In the genomic region with DNA sequence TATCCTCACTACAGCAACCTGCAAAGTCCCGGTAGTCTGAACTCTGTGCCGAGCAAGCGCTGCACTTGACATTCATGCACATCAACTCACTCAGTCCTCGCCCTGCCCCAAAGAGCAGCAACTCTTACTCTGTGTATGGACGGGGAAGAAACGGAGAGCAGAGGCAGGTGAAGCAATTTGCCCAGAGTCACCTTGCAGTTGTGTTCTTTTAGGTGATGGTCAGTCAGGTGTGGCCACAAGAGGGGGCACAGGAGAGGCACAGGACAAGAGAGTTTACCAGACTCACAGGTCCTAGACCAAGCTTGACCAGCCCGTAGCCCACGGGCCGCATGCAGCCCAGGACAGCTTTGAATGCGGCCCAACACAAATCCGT, we compare ENCODE assay signal across 16 cellular contexts. TPM values are rescaled to one million over a fixed set of nuclear protein-coding genes. Genes with fewer than 3 reads are reported as not detected.
A peak's percentile ranks its signal among the peaks of the same experiment; 100 is the strongest.
DNase-seq lines count a peak whose midpoint lies in the region; ATAC-seq, FAIRE-seq and TF ChIP-seq lines count a peak whose summit lies in the region.
"Had no signal": no experiment of that assay in that cellular context is flagged by ENCODE, and none has a peak within 500 bp of the region (broad histone marks: within the 10 kb centered on the region; RNA-seq: fewer than 3 reads in every experiment).

No MANE protein-coding gene starts in this region.

- in situ Hi-C loops in KBM-7 (cut with MboI; ENCODE audit: low pct_unique_long_range_greater_than_20kb, low sequenced_read_pairs), result no loop called here

- H3K4me3 Mint-ChIP-seq in CD8-positive, alpha-beta memory T cell, result no peak overlapping the region
- H3K4me3 Mint-ChIP-seq: T-helper 17 cell had no signal

- CTCF ChIA-PET in CD8-positive, alpha-beta memory T cell (lab: Charles Lee), result no interaction called here

- H3K27ac Mint-ChIP-seq in CD8-positive, alpha-beta memory T cell, result no peak overlapping the region
- H3K27ac Mint-ChIP-seq: T-helper 17 cell had no signal

- H3K9me3 ChIP-seq in liver (ENCODE audit: control insufficient read depth in 4 of 4, low read length in 3 of 4), result no peaks in the 10 kb centered on the region
- no peaks in the 10 kb centered on the region for H3K9me3 ChIP-seq in CD8-positive, alpha-beta memory T cell (ENCODE audit: low read length)

- H3K36me3 ChIP-seq in bronchial epithelial cell (ENCODE audit: control insufficient read depth, insufficient read depth, low read length), result no peaks in the 10 kb centered on the region
- no peaks in the 10 kb centered on the region for H3K36me3 ChIP-seq in liver (ENCODE audit: control insufficient read depth in 4 of 4, insufficient read depth in 3 of 4, low read depth in 1 of 4, low read length in 3 of 4)
- no peaks in the 10 kb centered on the region for H3K36me3 ChIP-seq in CD8-positive, alpha-beta memory T cell (ENCODE audit: insufficient read depth, low read length)

- peak; percentile 53 for TF ChIP-seq CTCF in LNCAP (IDR thresholded peaks at IDR 0.05)
- TF ChIP-seq CTCF in bronchial epithelial cell (IDR thresholded peaks at IDR 0.05; ENCODE audit: insufficient read depth, low read length, severe bottlenecking), result peak; percentile 26
- peak; percentile 16 for TF ChIP-seq CTCF in liver (IDR thresholded peaks at IDR 0.05; ENCODE audit: low read depth, low read length, missing input control)

- DNase-seq in COLO668 (lab: John Stamatoyannopoulos, UW; ENCODE audit: unreplicated experiment) (peak; percentile 3), bronchial epithelial cell (ENCODE audit: low read depth) (no peak), RKO (ENCODE audit: low spot score) (no peak), KBM-7 (no peak)
- no peak for DNase-seq in CD8-positive, alpha-beta memory T cell
- DNase-seq: activated CD8-positive, alpha-beta memory T cell treated with anti-CD3 and anti-CD28 coated beads for 24 hours; effector memory CD4-positive, alpha-beta T cell; NCI-H1092 treated with DMSO at 0.1 percent for 48 hours; NK-92 treated with Interleukin-12 subunit alpha and Interleukin-12 subunit beta, amount 100 ng/mL, for 24 hours; small intestine; T-helper 17 cell had no signal

- H3K36me3 Mint-ChIP-seq in CD8-positive, alpha-beta memory T cell, result no peaks in the 10 kb centered on the region

- no peak overlapping the region for H3K27ac ChIP-seq in liver (ENCODE audit: low read depth in 1 of 2, low read length in 2 of 2)
- H3K27ac ChIP-seq in CD8-positive, alpha-beta memory T cell (ENCODE audit: low read depth, low read length), result no peak overlapping the region

- 60% methylated on average over 11 of the region's 11 CpGs for WGBS in liver

- H3K27me3 Mint-ChIP-seq in CD8-positive, alpha-beta memory T cell, result peaks cover 9 to 11% of the 10 kb centered on the region in 2 donors

- POLR2A ChIA-PET in CD8-positive, alpha-beta memory T cell (lab: Charles Lee), result no interaction called here

- no peak overlapping the region for H3K9ac ChIP-seq in liver (ENCODE audit: low read depth in 1 of 2, low read length in 2 of 2)

- H3K4me1 Mint-ChIP-seq in CD8-positive, alpha-beta memory T cell, result no peaks in the 10 kb centered on the region

- H3K4me3 ChIP-seq in bronchial epithelial cell (ENCODE audit: low read depth, low read length), result no peak overlapping the region
- no peak overlapping the region for H3K4me3 ChIP-seq in liver (ENCODE audit: low read depth in 1 of 3, low read length in 3 of 3)
- no peak overlapping the region for H3K4me3 ChIP-seq in CD8-positive, alpha-beta memory T cell (ENCODE audit: low read length)

- H3K4me1 ChIP-seq in liver (ENCODE audit: control insufficient read depth in 4 of 4, insufficient read depth in 4 of 4, low read length in 3 of 4), result no peaks in the 10 kb centered on the region
- H3K4me1 ChIP-seq in CD8-positive, alpha-beta memory T cell (ENCODE audit: insufficient read depth, low read length), result no peaks in the 10 kb centered on the region

- no peaks in the 10 kb centered on the region for H3K9me3 Mint-ChIP-seq in CD8-positive, alpha-beta memory T cell

- FAIRE-seq in bronchial epithelial cell (lab: Jason Lieb, UNC), result no peak
- FAIRE-seq: GM12891, small intestine, urothelium cell line had no signal

- ATAC-seq in HG03520 (IDR thresholded peaks at IDR 0.05; ENCODE audit: unreplicated experiment), result no peak
- ATAC-seq: T-helper 17 cell had no signal

- TF ChIP-seq RAD21 in liver (IDR thresholded peaks at IDR 0.05), result peak; percentile 12 to 62

- H3K27me3 ChIP-seq in bronchial epithelial cell (ENCODE audit: control insufficient read depth, insufficient read depth, low read length) (peaks cover 9% of the 10 kb centered on the region), liver (ENCODE audit: control insufficient read depth in 4 of 4, insufficient read depth in 4 of 4, low read length in 3 of 4) (peaks cover 0 to 4% (median 0%) of the 10 kb centered on the region in 4 donors)
- no peaks in the 10 kb centered on the region for H3K27me3 ChIP-seq in CD8-positive, alpha-beta memory T cell (ENCODE audit: insufficient read depth, low read length, poor library complexity, severe bottlenecking)

TF ChIP-seq in liver, 16 proteins besides CTCF, POLR2A, EP300 and RAD21:
- TF ChIP-seq HNF4G (IDR thresholded peaks at IDR 0.05), result no peak
- TF ChIP-seq RXRA (IDR thresholded peaks at IDR 0.05), result no peak
- TF ChIP-seq, protein P1, sequence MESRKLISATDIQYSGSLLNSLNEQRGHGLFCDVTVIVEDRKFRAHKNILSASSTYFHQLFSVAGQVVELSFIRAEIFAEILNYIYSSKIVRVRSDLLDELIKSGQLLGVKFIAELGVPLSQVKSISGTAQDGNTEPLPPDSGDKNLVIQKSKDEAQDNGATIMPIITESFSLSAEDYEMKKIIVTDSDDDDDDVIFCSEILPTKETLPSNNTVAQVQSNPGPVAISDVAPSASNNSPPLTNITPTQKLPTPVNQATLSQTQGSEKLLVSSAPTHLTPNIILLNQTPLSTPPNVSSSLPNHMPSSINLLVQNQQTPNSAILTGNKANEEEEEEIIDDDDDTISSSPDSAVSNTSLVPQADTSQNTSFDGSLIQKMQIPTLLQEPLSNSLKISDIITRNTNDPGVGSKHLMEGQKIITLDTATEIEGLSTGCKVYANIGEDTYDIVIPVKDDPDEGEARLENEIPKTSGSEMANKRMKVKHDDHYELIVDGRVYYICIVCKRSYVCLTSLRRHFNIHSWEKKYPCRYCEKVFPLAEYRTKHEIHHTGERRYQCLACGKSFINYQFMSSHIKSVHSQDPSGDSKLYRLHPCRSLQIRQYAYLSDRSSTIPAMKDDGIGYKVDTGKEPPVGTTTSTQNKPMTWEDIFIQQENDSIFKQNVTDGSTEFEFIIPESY (IDR thresholded peaks at IDR 0.05), result no peak
- TF ChIP-seq, protein P2, sequence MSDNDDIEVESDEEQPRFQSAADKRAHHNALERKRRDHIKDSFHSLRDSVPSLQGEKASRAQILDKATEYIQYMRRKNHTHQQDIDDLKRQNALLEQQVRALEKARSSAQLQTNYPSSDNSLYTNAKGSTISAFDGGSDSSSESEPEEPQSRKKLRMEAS (IDR thresholded peaks at IDR 0.05), result no peak
- TF ChIP-seq NR2F2 (IDR thresholded peaks at IDR 0.05), result no peak
- no peak for TF ChIP-seq SP1 (IDR thresholded peaks at IDR 0.05)
- no peak for TF ChIP-seq FOXA2 (IDR thresholded peaks at IDR 0.05)
- TF ChIP-seq EGR1 (IDR thresholded peaks at IDR 0.05; ENCODE audit: low read depth in 2 of 2), result no peak
- TF ChIP-seq TAF1 (conservative IDR thresholded peaks at IDR 0.05), result no peak
- TF ChIP-seq HNF4A (conservative IDR thresholded peaks at IDR 0.05), result no peak
- no peak for TF ChIP-seq JUND (IDR thresholded peaks at IDR 0.05)
- TF ChIP-seq YY1 (IDR thresholded peaks at IDR 0.05), result no peak
- TF ChIP-seq FOXA1 (IDR thresholded peaks at IDR 0.05), result no peak
- TF ChIP-seq GABPA (IDR thresholded peaks at IDR 0.05 in 1 of 2, conservative IDR thresholded peaks at IDR 0.05 in 1 of 2), result no peak
- TF ChIP-seq, protein P3, sequence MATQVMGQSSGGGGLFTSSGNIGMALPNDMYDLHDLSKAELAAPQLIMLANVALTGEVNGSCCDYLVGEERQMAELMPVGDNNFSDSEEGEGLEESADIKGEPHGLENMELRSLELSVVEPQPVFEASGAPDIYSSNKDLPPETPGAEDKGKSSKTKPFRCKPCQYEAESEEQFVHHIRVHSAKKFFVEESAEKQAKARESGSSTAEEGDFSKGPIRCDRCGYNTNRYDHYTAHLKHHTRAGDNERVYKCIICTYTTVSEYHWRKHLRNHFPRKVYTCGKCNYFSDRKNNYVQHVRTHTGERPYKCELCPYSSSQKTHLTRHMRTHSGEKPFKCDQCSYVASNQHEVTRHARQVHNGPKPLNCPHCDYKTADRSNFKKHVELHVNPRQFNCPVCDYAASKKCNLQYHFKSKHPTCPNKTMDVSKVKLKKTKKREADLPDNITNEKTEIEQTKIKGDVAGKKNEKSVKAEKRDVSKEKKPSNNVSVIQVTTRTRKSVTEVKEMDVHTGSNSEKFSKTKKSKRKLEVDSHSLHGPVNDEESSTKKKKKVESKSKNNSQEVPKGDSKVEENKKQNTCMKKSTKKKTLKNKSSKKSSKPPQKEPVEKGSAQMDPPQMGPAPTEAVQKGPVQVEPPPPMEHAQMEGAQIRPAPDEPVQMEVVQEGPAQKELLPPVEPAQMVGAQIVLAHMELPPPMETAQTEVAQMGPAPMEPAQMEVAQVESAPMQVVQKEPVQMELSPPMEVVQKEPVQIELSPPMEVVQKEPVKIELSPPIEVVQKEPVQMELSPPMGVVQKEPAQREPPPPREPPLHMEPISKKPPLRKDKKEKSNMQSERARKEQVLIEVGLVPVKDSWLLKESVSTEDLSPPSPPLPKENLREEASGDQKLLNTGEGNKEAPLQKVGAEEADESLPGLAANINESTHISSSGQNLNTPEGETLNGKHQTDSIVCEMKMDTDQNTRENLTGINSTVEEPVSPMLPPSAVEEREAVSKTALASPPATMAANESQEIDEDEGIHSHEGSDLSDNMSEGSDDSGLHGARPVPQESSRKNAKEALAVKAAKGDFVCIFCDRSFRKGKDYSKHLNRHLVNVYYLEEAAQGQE (IDR thresholded peaks at IDR 0.05), result no peak
- TF ChIP-seq, protein P4, sequence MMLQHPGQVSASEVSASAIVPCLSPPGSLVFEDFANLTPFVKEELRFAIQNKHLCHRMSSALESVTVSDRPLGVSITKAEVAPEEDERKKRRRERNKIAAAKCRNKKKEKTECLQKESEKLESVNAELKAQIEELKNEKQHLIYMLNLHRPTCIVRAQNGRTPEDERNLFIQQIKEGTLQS (IDR thresholded peaks at IDR 0.05), result no peak

RNA-seq across cellular contexts. Expression of a gene that starts 39.1 kb away (rescaled TPM):
- total RNA-seq in bronchial epithelial cell (under 0.01 TPM in 1 of 2 replicates, not detected in the other), liver (1 to 10 TPM in 1 of 2 donors, under 1 TPM in 1; 0.33 to 1.2 TPM)
- polyA plus RNA-seq in liver, result under 1 TPM; 0.13 to 0.54 TPM
- total RNA-seq in CD8-positive, alpha-beta memory T cell, result not detected
- not detected for polyA plus RNA-seq in CD8-positive, alpha-beta memory T cell
- total RNA-seq: T-helper 17 cell had no signal
